ENCODE assay signal across 8 cellular contexts in genomic region chr11:45233121-45233803, GRCh38. TPM values are rescaled to one million over a fixed set of nuclear protein-coding genes. Genes with fewer than 3 reads are reported as not detected.
A peak's percentile ranks its signal among the peaks of the same experiment; 100 is the strongest.
DNase-seq lines count a peak whose midpoint lies in the region; ATAC-seq and TF ChIP-seq lines count a peak whose summit lies in the region.

No MANE protein-coding gene starts in this region.

- peaks cover 10% of the 10 kb centered on the region; the same call in 1 of the 2 replicates for H3K27me3 ChIP-seq in GM23248 (replicated peaks; ENCODE audit: insufficient read depth)

- in situ Hi-C loops in GM23248 (cut with MboI): no loop called here

- H3K79me2 ChIP-seq in GM23248 (ENCODE audit: insufficient read depth): no peaks in the 10 kb centered on the region

- H3K4me3 ChIP-seq in GM23248 (no peak overlapping the region), coronary artery (no peak overlapping the region)

- H2AFZ ChIP-seq in GM23248: no peak overlapping the region

- H3K4me1 Mint-ChIP-seq in activated CD4-positive, alpha-beta T cell treated with anti-CD3 and anti-CD28 coated beads, Interleukin-2, amount 10 ng/mL, durations not matched to agents 24 days and 14 days: peaks cover 2% of the 10 kb centered on the region
- H3K4me1 Mint-ChIP-seq in memory B cell: peaks cover 4% of the 10 kb centered on the region

- H3K36me3 ChIP-seq in GM23248 (ENCODE audit: low read depth): no peaks in the 10 kb centered on the region

- ATAC-seq in memory B cell (ENCODE audit: low read depth) (peak; percentile 62), HG02840 (IDR thresholded peaks at IDR 0.05; ENCODE audit: low FRiP score, unreplicated experiment) (no peak)

- intact Hi-C loops in activated CD4-positive, alpha-beta T cell treated with anti-CD3 and anti-CD28 coated beads, Interleukin-2, amount 10 ng/mL, durations not matched to agents 24 days and 14 days (cut with micrococcal nuclease): no loop called here

- H3F3A ChIP-seq in GM23248 (ENCODE audit: insufficient read depth): no peaks in the 10 kb centered on the region

- TF ChIP-seq CTCF in coronary artery (IDR thresholded peaks at IDR 0.05): peak; percentile 68

- no peaks in the 10 kb centered on the region for H3K9me2 ChIP-seq in GM23248 (ENCODE audit: insufficient read depth)

- H3K4me2 ChIP-seq in GM23248 (ENCODE audit: unreplicated experiment): no peak overlapping the region

- peaks cover 3% of the 10 kb centered on the region for H3K27me3 Mint-ChIP-seq in activated CD4-positive, alpha-beta T cell treated with anti-CD3 and anti-CD28 coated beads, Interleukin-2, amount 10 ng/mL, durations not matched to agents 24 days and 14 days
- peaks cover 16% of the 10 kb centered on the region for H3K27me3 Mint-ChIP-seq in memory B cell

- H3K4me1 ChIP-seq in GM23248 (ENCODE audit: insufficient read depth): no peaks in the 10 kb centered on the region

- WGBS in GM23248 (ENCODE audit: low coverage in 1 of 2, low lambda C conversion rate in 2 of 2, missing lambda C conversion rate in 2 of 2), 2 experiments: 54 to 63% methylated on average over 16 to 17 of the region's 17 CpGs

- DNase-seq in Daoy (ENCODE audit: low read depth) (peak; percentile 71), GM23248 (peak; percentile 68), NCI-H2196 (lab: John Stamatoyannopoulos, UW; ENCODE audit: unreplicated experiment) (peak; percentile 72), coronary artery (ENCODE audit: low spot score) (peak; percentile 81), memory B cell (ENCODE audit: low spot score in 2 of 2) (peak; percentile 39 to 66)
- peak; percentile 87 for DNase-seq in activated CD4-positive, alpha-beta T cell treated with anti-CD3 and anti-CD28 coated beads, Interleukin-2, amount 10 ng/mL, durations not matched to agents 24 days and 14 days
- DNase-seq in stimulated activated CD8-positive, alpha-beta memory T cell treated with anti-CD3 and anti-CD28 coated beads, Interleukin-15, amount 100 ng/mL, for 4 hours (ENCODE audit: low read depth in 2 of 2): peak; percentile 8 to 22

- no peaks in the 10 kb centered on the region for H4K20me1 ChIP-seq in GM23248 (ENCODE audit: insufficient read depth)

- H3K9me3 ChIP-seq in GM23248 (ENCODE audit: low read depth): no peaks in the 10 kb centered on the region

- no peak overlapping the region for H3K27ac ChIP-seq in GM23248
- no peak overlapping the region for H3K27ac ChIP-seq in coronary artery

- no peak overlapping the region for H3K27ac Mint-ChIP-seq in activated CD4-positive, alpha-beta T cell treated with anti-CD3 and anti-CD28 coated beads, Interleukin-2, amount 10 ng/mL, durations not matched to agents 24 days and 14 days
- no peak overlapping the region for H3K27ac Mint-ChIP-seq in memory B cell

- H3K36me3 Mint-ChIP-seq in activated CD4-positive, alpha-beta T cell treated with anti-CD3 and anti-CD28 coated beads, Interleukin-2, amount 10 ng/mL, durations not matched to agents 24 days and 14 days (ENCODE audit: low read depth): no peaks in the 10 kb centered on the region
- no peaks in the 10 kb centered on the region for H3K36me3 Mint-ChIP-seq in memory B cell

- H3K4me3 Mint-ChIP-seq in activated CD4-positive, alpha-beta T cell treated with anti-CD3 and anti-CD28 coated beads, Interleukin-2, amount 10 ng/mL, durations not matched to agents 24 days and 14 days: no peak overlapping the region
- H3K4me3 Mint-ChIP-seq in memory B cell: no peak overlapping the region

- no peaks in the 10 kb centered on the region for H3K9me3 Mint-ChIP-seq in activated CD4-positive, alpha-beta T cell treated with anti-CD3 and anti-CD28 coated beads, Interleukin-2, amount 10 ng/mL, durations not matched to agents 24 days and 14 days
- H3K9me3 Mint-ChIP-seq in memory B cell: peaks cover 1% of the 10 kb centered on the region

- no peak overlapping the region for H3K9ac ChIP-seq in GM23248

RNA-seq across cellular contexts. Expression of gene SYT13, which starts 52.9 kb away (rescaled TPM):
- 0.91 and 2.6 TPM in 2 replicates for total RNA-seq in Daoy (2014; rRNA removed; shearing (Covaris generic))
- total RNA-seq in GM23248 (2014; rRNA removed; shearing (Covaris generic)): not detected in 2 replicates
- polyA plus RNA-seq in GM23248 (2016; fragmentation: Nextera tagmentation; extraction: Ambion mirVana): not detected in 2 replicates
- total RNA-seq in activated CD4-positive, alpha-beta T cell treated with anti-CD3 and anti-CD28 coated beads, Interleukin-2, amount 10 ng/mL, durations not matched to agents 24 days and 14 days: not detected in 2 replicates

Comparison
In these comparisons a context has a peak if more than half of its experiments do, and no peak if none do; other contexts are left out.
1. DNase-seq: peak in every context shown above with its lines; median percentile 87 in activated CD4-positive, alpha-beta T cell treated with anti-CD3 and anti-CD28 coated beads, Interleukin-2, amount 10 ng/mL, durations not matched to agents 24 days and 14 days; 81 in coronary artery; 72 in NCI-H2196; 71 in Daoy; 68 in GM23248; 52 in memory B cell; 15 in stimulated activated CD8-positive, alpha-beta memory T cell treated with anti-CD3 and anti-CD28 coated beads, Interleukin-15, amount 100 ng/mL, for 4 hours.